ENCODE assay signal across 8 cellular contexts in the genomic region with DNA sequence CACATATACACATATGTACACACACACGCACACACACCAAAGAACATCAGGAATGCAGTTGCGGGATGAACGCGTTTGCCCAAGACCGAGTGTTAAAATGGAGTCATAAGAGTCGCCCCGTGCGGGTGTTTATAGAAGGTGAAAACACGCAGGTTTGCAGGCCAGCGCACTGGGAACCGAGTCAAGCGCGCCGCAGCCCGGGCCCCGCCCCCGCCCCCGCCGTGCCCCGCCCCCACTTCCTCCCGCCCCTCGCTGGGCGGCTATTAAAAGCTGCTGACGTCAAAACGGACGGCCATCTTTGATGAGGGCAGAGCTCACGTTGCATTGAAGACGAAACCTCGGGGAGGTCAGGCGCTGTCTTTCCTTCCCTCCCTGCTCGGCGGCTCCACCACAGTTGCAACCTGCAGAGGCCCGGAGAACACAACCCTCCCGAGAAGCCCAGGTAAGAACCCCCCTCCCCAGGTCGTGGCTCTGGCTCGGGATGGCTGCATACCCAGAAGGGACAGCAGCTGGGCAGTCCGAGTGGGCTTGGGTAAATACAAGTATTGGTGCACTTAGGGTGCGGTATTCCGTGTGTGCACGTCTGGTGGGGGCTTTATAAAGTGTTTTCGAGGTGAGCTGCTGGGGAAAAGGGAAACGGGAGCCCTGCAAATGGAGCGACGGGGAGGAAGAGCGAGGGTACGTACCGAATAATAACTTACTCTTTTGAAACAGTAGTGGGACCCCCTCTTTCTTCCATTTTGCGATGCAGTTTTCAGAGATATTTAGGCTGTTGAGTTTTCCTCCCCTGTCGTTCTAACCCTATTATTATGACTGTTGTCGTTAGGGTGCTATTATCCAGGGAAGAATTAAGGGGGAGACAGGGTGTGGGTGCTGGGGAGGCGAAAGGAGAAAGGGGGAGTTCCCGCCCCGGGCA. TPM values are rescaled to one million over a fixed set of nuclear protein-coding genes. Genes with fewer than 3 reads are reported as not detected.
A peak's percentile ranks its signal among the peaks of the same experiment; 100 is the strongest.
DNase-seq lines count a peak whose midpoint lies in the region; ATAC-seq, FAIRE-seq and TF ChIP-seq lines count a peak whose summit lies in the region.

Gene SNAP25, plus strand, starts transcription at position 295 of the 916 bp plus-strand sequence. CDS start 56,662 bp downstream, outside the sequence.

- H3K27me3 ChIP-seq in HAP-1 (ENCODE audit: low read depth): peaks cover 13% of the 10 kb centered on the region; the same call in 1 of the 2 replicates

- TF ChIP-seq POLR2A in A549 (IDR thresholded peaks at IDR 0.05; ENCODE audit: low read length): peak; percentile 31

- TF ChIP-seq RAD21 in A549 (conservative IDR thresholded peaks at IDR 0.05 in 1 of 2, IDR thresholded peaks at IDR 0.05 in 1 of 2): peak in 1 of 2 experiments; percentile 32; a peak in 1 of 5 replicates

- H3K4me1 Mint-ChIP-seq in activated T-cell treated with anti-CD3 and anti-CD28 coated beads, Interleukin-2, amount 50 U/mL, for 72 hours (ENCODE audit: low read depth): peaks cover 31% of the 10 kb centered on the region
- H3K4me1 Mint-ChIP-seq in natural killer cell (peaks cover 17 to 18% of the 10 kb centered on the region in 2 donors), type B pancreatic cell (ENCODE audit: unreplicated experiment) (peaks cover 16% of the 10 kb centered on the region)

- CTCF ChIA-PET in A549 (lab: Yijun Ruan, JAX): interaction anchor here (0.7 to 6.9 kb wide), 12 partner anchors 21 to 244 kb away, joined by 3 to 37 read pairs (median 3); partner anchors contain the start of gene MKKS

- H3K27ac ChIP-seq in A549: peak within 1 kb of the TSS; percentile 77 to 93

- peaks cover 5 to 6% of the 10 kb centered on the region in 2 donors for H3K36me3 Mint-ChIP-seq in activated T-cell treated with anti-CD3 and anti-CD28 coated beads, Interleukin-2, amount 50 U/mL, for 72 hours (ENCODE audit: insufficient read depth in 2 of 2)
- H3K36me3 Mint-ChIP-seq in natural killer cell (no peaks in the 10 kb centered on the region), type B pancreatic cell (no peaks in the 10 kb centered on the region)

- peaks cover 1 to 2% of the 10 kb centered on the region in 2 donors for H3K9me3 Mint-ChIP-seq in activated T-cell treated with anti-CD3 and anti-CD28 coated beads, Interleukin-2, amount 50 U/mL, for 72 hours
- H3K9me3 Mint-ChIP-seq in natural killer cell (no peaks in the 10 kb centered on the region), type B pancreatic cell (no peaks in the 10 kb centered on the region)

- no peak for TF ChIP-seq CTCF in A549 (IDR thresholded peaks at IDR 0.05)
- no peak for TF ChIP-seq CTCF in fibroblast of pulmonary artery (IDR thresholded peaks at IDR 0.05; ENCODE audit: low read length, missing control alignments)
- no peak for TF ChIP-seq CTCF in natural killer cell (IDR thresholded peaks at IDR 0.05)
- TF ChIP-seq CTCF in type B pancreatic cell (conservative IDR thresholded peaks at IDR 0.05): no peak

- peak; percentile 81 for ATAC-seq in A549
- peak; percentile 54 to 65 for ATAC-seq in activated T-cell treated with anti-CD3 and anti-CD28 coated beads, Interleukin-2, amount 50 U/mL, for 72 hours (replicated peaks in 1 of 2)
- ATAC-seq in natural killer cell: peak in 2 of 3 donors; percentile 19 to 38
- ATAC-seq in HG03469 (IDR thresholded peaks at IDR 0.05; ENCODE audit: unreplicated experiment): no peak

- POLR2A ChIA-PET in A549 (lab: Yijun Ruan, JAX): interaction anchor here (0.5 to 3.1 kb wide), 24 partner anchors 13 to 430 kb away, joined by 3 to 33 read pairs (median 5); partner anchors contain the start of genes ANKEF1, MKKS and SLX4IP

- H3K27me3 Mint-ChIP-seq in activated T-cell treated with anti-CD3 and anti-CD28 coated beads, Interleukin-2, amount 50 U/mL, for 72 hours (ENCODE audit: low read depth): peaks cover 57% of the 10 kb centered on the region
- H3K27me3 Mint-ChIP-seq in natural killer cell (ENCODE audit: low read depth in 2 of 2) (peaks cover 36 to 42% of the 10 kb centered on the region in 2 donors), type B pancreatic cell (peaks cover 47% of the 10 kb centered on the region)

- DNase-seq in A549 (ENCODE audit: low read depth in 1 of 2, low spot score in 1 of 2) (peak; percentile 83 to 97), HAP-1 (ENCODE audit: low spot score in 2 of 2) (peak; percentile 63 to 76), NCI-H524 treated with DMSO at 0.1 percent for 48 hours (lab: John Stamatoyannopoulos, UW) (peak; percentile 86), fibroblast of pulmonary artery (ENCODE audit: low read depth) (peak; percentile 87), natural killer cell (peak; percentile 20), type B pancreatic cell (ENCODE audit: extremely low spot score, unreplicated experiment) (peak; percentile 84)
- peak; percentile 54 to 69 for DNase-seq in activated T-cell treated with anti-CD3 and anti-CD28 coated beads, Interleukin-2, amount 50 U/mL, for 72 hours

- H3K4me3 ChIP-seq in A549: peak within 1 kb of the TSS; percentile 70
- peak within 1 kb of the TSS; percentile 26 for H3K4me3 ChIP-seq in HAP-1
- H3K4me3 ChIP-seq in fibroblast of pulmonary artery (replicated peaks; ENCODE audit: low read depth, low read length): peak within 1 kb of the TSS; percentile 47

- FAIRE-seq in A549 (lab: Jason Lieb, UNC): no peak

- TF ChIP-seq EP300 in A549 (IDR thresholded peaks at IDR 0.05): no peak

- in situ Hi-C loops in HAP-1 (cut with MboI; ENCODE audit: low sequenced_read_pairs): no loop called here

- H3K9me3 ChIP-seq in A549: no peaks in the 10 kb centered on the region
- H3K9me3 ChIP-seq in HAP-1: no peaks in the 10 kb centered on the region

- H3K4me3 Mint-ChIP-seq in activated T-cell treated with anti-CD3 and anti-CD28 coated beads, Interleukin-2, amount 50 U/mL, for 72 hours: peak within 1 kb of the TSS; percentile 80 to 85
- H3K4me3 Mint-ChIP-seq in natural killer cell (peak within 1 kb of the TSS; percentile 41), type B pancreatic cell (peak within 1 kb of the TSS; percentile 88)

- H3K4me2 ChIP-seq in A549: peak within 1 kb of the TSS; percentile 75

- no peaks in the 10 kb centered on the region for H3K36me3 ChIP-seq in HAP-1 (replicated peaks)

- WGBS in A549 (ENCODE audit: missing lambda C conversion rate): 1% methylated on average over 44 of the region's 53 CpGs

- peak within 1 kb of the TSS; percentile 89 for H3K27ac Mint-ChIP-seq in activated T-cell treated with anti-CD3 and anti-CD28 coated beads, Interleukin-2, amount 50 U/mL, for 72 hours
- H3K27ac Mint-ChIP-seq in natural killer cell (no peak within 1 kb of the TSS), type B pancreatic cell (peak within 1 kb of the TSS; percentile 79)

- peaks cover 57% of the 10 kb centered on the region for H3K4me1 ChIP-seq in A549
- no peaks in the 10 kb centered on the region; the same call in 1 of the 2 replicates for H3K4me1 ChIP-seq in HAP-1

- intact Hi-C loops in natural killer cell (cut with micrococcal nuclease): loop anchor here (2.0 kb wide), 1 partner anchor 132 kb away; no protein-coding TSS in a partner anchor

TF ChIP-seq in A549, 52 proteins besides CTCF, POLR2A, EP300 and RAD21 (continues in another document):
- TF ChIP-seq PHF8 (IDR thresholded peaks at IDR 0.05; ENCODE audit: borderline replicate concordance, low read depth): peak; percentile 62; the same call in 1 of the 2 replicates
- peak; percentile 60; the same call in 1 of the 2 replicates for TF ChIP-seq TP53 (CRISPR knock-in tag; IDR thresholded peaks at IDR 0.05)
- no peak for TF ChIP-seq BHLHE40 (IDR thresholded peaks at IDR 0.05; ENCODE audit: low read depth, low read length)
- TF ChIP-seq RCOR1 (IDR thresholded peaks at IDR 0.05; ENCODE audit: low read depth, low read length): no peak
- TF ChIP-seq JUN (IDR thresholded peaks at IDR 0.05): peak; percentile 39 to 81; a peak in 4 of 5 replicates
- TF ChIP-seq, protein P1, sequence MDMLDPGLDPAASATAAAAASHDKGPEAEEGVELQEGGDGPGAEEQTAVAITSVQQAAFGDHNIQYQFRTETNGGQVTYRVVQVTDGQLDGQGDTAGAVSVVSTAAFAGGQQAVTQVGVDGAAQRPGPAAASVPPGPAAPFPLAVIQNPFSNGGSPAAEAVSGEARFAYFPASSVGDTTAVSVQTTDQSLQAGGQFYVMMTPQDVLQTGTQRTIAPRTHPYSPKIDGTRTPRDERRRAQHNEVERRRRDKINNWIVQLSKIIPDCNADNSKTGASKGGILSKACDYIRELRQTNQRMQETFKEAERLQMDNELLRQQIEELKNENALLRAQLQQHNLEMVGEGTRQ (IDR thresholded peaks at IDR 0.05): no peak
- TF ChIP-seq, protein P2, sequence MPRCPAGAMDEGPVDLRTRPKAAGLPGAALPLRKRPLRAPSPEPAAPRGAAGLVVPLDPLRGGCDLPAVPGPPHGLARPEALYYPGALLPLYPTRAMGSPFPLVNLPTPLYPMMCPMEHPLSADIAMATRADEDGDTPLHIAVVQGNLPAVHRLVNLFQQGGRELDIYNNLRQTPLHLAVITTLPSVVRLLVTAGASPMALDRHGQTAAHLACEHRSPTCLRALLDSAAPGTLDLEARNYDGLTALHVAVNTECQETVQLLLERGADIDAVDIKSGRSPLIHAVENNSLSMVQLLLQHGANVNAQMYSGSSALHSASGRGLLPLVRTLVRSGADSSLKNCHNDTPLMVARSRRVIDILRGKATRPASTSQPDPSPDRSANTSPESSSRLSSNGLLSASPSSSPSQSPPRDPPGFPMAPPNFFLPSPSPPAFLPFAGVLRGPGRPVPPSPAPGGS (IDR thresholded peaks at IDR 0.05): peak; percentile 66; the same call in 1 of the 3 replicates
- no peak for TF ChIP-seq ESRRA (IDR thresholded peaks at IDR 0.05; ENCODE audit: borderline replicate concordance, low read length)
- TF ChIP-seq, protein P3, sequence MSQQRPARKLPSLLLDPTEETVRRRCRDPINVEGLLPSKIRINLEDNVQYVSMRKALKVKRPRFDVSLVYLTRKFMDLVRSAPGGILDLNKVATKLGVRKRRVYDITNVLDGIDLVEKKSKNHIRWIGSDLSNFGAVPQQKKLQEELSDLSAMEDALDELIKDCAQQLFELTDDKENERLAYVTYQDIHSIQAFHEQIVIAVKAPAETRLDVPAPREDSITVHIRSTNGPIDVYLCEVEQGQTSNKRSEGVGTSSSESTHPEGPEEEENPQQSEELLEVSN (IDR thresholded peaks at IDR 0.05; ENCODE audit: borderline replicate concordance, low read depth): 0 out of 2 replicates have a peak, but pooled peaks have one; percentile 66
- TF ChIP-seq SMC3 (IDR thresholded peaks at IDR 0.05): peak; percentile 47; the same call in 2 of the 3 replicates
- no peak for TF ChIP-seq ZNF302 (CRISPR knock-in tag; IDR thresholded peaks at IDR 0.05)

RNA-seq across cellular contexts. Expression of gene SNAP25, which starts in this region (rescaled TPM):
- polyA plus RNA-seq in A549 (2011; rRNA removed) (53.6 and 54.8 TPM in 2 replicates), A549 (2017; fragmentation: RNase III; extraction: RNeasy Plus Mini Kit Qiagen cat#74134 plus additional on column Dnase treatment) (32.8 to 39.6 TPM (median 33.2 TPM) in 3 replicates)
- 23.2 and 27.1 TPM in 2 replicates for polyA plus RNA-seq in A549 (2012; cell fraction: cytosol; rRNA removed)
- 32.8 and 56.3 TPM in 2 replicates for polyA plus RNA-seq in A549 (2012; cell fraction: nucleus; rRNA removed)
- polyA minus RNA-seq in A549 (2011; rRNA and poly(A)+ RNA removed): 31.0 and 32.0 TPM in 2 replicates
- total RNA-seq in activated T-cell treated with anti-CD3 and anti-CD28 coated beads, Interleukin-2, amount 50 U/mL, for 72 hours: 1 to 10 TPM; 5.6 to 6.9 TPM
- total RNA-seq in natural killer cell (not detected), type B pancreatic cell (ENCODE audit: low replicate concordance) (8.1 and 12.5 TPM in 2 replicates)

Comparison
In these comparisons a context has a peak if more than half of its experiments do, and no peak if none do; other contexts are left out.
1. Peak in DNase-seq and ATAC-seq in natural killer cell; RNA of the gene not detected or under 1 TPM.
2. DNase-seq: peak in every context shown above with its lines; median percentile 90 in A549; 87 in fibroblast of pulmonary artery; 86 in NCI-H524 treated with DMSO at 0.1 percent for 48 hours; 84 in type B pancreatic cell; 70 in HAP-1; 62 in activated T-cell treated with anti-CD3 and anti-CD28 coated beads, Interleukin-2, amount 50 U/mL, for 72 hours; 20 in natural killer cell.
3. H3K27ac Mint-ChIP-seq: peak in activated T-cell treated with anti-CD3 and anti-CD28 coated beads, Interleukin-2, amount 50 U/mL, for 72 hours (single experiment) and type B pancreatic cell (single experiment); none in natural killer cell (0 of 2).
4. Peak in every context shown above with its lines, with median percentiles within 50 percentile points of each other: H3K4me3 ChIP-seq and H3K4me3 Mint-ChIP-seq.